ENCODE assay signal across 13 cellular contexts in the genomic region with DNA sequence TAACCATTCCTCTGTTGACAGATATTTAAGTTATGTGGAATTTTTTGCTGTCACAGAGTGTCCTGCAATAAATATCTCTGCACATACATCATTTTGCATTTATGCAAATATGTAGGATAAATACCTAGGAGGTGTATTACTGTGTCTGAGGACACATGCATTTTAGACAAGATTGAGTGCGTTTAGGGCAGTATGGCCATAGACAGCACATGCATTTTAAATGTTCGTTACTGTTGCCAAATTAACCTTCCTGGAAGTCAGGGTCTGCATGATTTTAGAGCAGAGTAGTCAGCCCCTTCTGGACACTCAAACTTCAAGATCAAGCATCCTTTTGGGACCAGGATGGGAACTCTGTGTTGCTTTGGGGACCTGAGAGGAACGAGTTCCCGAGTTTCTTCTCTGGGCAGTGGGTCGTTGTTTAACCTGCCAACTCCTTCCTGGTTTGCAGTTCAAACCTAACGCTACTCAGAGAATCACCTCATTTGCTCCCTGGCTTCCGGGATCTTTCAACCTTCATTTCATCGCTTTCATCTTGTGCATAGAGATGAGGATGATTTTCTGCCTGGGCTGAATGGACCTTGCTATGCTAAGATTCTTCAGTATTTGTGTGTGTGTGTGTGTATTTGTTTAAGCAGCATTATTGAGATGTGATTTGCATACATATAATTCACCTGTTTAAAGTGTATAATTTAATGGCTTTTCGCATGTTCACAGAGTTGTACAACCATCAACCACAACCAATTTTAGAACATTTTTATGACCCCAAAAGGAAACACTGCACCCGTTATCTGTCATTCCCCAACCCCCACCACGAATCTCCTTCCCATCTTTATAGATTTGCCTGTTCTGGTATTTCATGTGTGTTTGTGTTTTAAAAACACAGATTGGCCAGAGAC. TPM values are rescaled to one million over a fixed set of nuclear protein-coding genes. Genes with fewer than 3 reads are reported as not detected.
A peak's percentile ranks its signal among the peaks of the same experiment; 100 is the strongest.
DNase-seq lines count a peak whose midpoint lies in the region; ATAC-seq, FAIRE-seq and TF ChIP-seq lines count a peak whose summit lies in the region.
"Had no signal": no experiment of that assay in that cellular context is flagged by ENCODE, and none has a peak within 500 bp of the region (broad histone marks: within the 10 kb centered on the region; RNA-seq: fewer than 3 reads in every experiment).

No MANE protein-coding gene starts in this region.

- H3F3A ChIP-seq in SU-DHL-6 (ENCODE audit: insufficient read depth) = peaks cover 75% of the 10 kb centered on the region

- peaks cover 14 to 24% (median 18%) of the 10 kb centered on the region in 4 donors for H3K4me1 Mint-ChIP-seq in CD4-positive, alpha-beta memory T cell

- no peaks in the 10 kb centered on the region for H3K27me3 ChIP-seq in CD4-positive, alpha-beta memory T cell (ENCODE audit: insufficient read depth, low read length)
- no peaks in the 10 kb centered on the region for H3K27me3 ChIP-seq in SU-DHL-6 (ENCODE audit: low read length)

- H3K9ac ChIP-seq in SU-DHL-6 (ENCODE audit: low read length) (peak overlapping the region; percentile 67), kidney (ENCODE audit: low read length in 2 of 2) (no peak overlapping the region)

- no peak for ATAC-seq in left cardiac atrium

- TF ChIP-seq POLR2A in GM19099 (IDR thresholded peaks at IDR 0.05; ENCODE audit: extremely low read depth, insufficient read length, low read depth) = peak; percentile 40

- CTCF ChIA-PET in CD4-positive, alpha-beta memory T cell (lab: Charles Lee; ENCODE audit: partially characterized antibody) = interaction anchor here (1.2 to 1.7 kb wide), 5 partner anchors 10 to 127 kb away, joined by 3 to 9 read pairs (median 3); partner anchors contain the start of genes ADNP and BCAS4

- no peaks in the 10 kb centered on the region for H3K36me3 ChIP-seq in CD4-positive, alpha-beta memory T cell (ENCODE audit: insufficient read depth, low read length)
- H3K36me3 ChIP-seq in SU-DHL-6 (ENCODE audit: low read length) = peaks cover 6% of the 10 kb centered on the region; the same call in 1 of the 2 replicates
- H3K36me3 ChIP-seq in kidney (ENCODE audit: control insufficient read depth in 1 of 2, insufficient read depth in 2 of 2, low read length in 2 of 2) = no peaks in the 10 kb centered on the region

- no peaks in the 10 kb centered on the region for H3K36me3 Mint-ChIP-seq in CD4-positive, alpha-beta memory T cell

- peak overlapping the region in 7 of 8 donors; percentile 22 to 74 (median 59) for H3K4me3 Mint-ChIP-seq in CD4-positive, alpha-beta memory T cell

- peak overlapping the region; percentile 77 to 94 (median 90) for H3K27ac Mint-ChIP-seq in CD4-positive, alpha-beta memory T cell

- no peak for TF ChIP-seq CTCF in SU-DHL-6 (IDR thresholded peaks at IDR 0.05; ENCODE audit: insufficient read depth, low read length, poor library complexity, severe bottlenecking)
- TF ChIP-seq CTCF in kidney (IDR thresholded peaks at IDR 0.05; ENCODE audit: borderline replicate concordance, extremely low read depth, insufficient read depth) = no peak

- H4K20me1 ChIP-seq in SU-DHL-6 (ENCODE audit: low read depth, low read length) = no peaks in the 10 kb centered on the region

- no peaks in the 10 kb centered on the region for H3K27me3 Mint-ChIP-seq in CD4-positive, alpha-beta memory T cell

- no peaks in the 10 kb centered on the region for H3K9me3 ChIP-seq in CD4-positive, alpha-beta memory T cell (ENCODE audit: control insufficient read depth in 1 of 2, low read length in 2 of 2)
- no peaks in the 10 kb centered on the region for H3K9me3 ChIP-seq in SU-DHL-6 (ENCODE audit: insufficient read depth, low read length)
- no peaks in the 10 kb centered on the region for H3K9me3 ChIP-seq in kidney (ENCODE audit: control insufficient read depth in 1 of 2, low read length in 2 of 2)

- peak overlapping the region; percentile 45 for H3K27ac ChIP-seq in CD4-positive, alpha-beta memory T cell (ENCODE audit: low read depth, low read length)
- H3K27ac ChIP-seq in SU-DHL-6 (ENCODE audit: low read depth, low read length) = peak overlapping the region; percentile 99
- H3K27ac ChIP-seq in kidney (ENCODE audit: low read depth in 2 of 2, low read length in 2 of 2) = no peak overlapping the region

- H2AFZ ChIP-seq in SU-DHL-6 (ENCODE audit: low read depth, low read length, severe bottlenecking) = no peak overlapping the region

- H3K9me3 Mint-ChIP-seq in CD4-positive, alpha-beta memory T cell = no peaks in the 10 kb centered on the region

- POLR2A ChIA-PET in CD4-positive, alpha-beta memory T cell (lab: Charles Lee; ENCODE audit: partially characterized antibody) = interaction anchor here (1.0 to 1.8 kb wide), 3 partner anchors 10 to 153 kb away, joined by 3 to 6 read pairs (median 3); partner anchors contain the start of genes ADNP, BCAS4 and DPM1

- peak overlapping the region in 1 of 2 donors; percentile 22 for H3K4me3 ChIP-seq in CD4-positive, alpha-beta memory T cell (ENCODE audit: low read length in 2 of 2)
- H3K4me3 ChIP-seq in SU-DHL-6 (ENCODE audit: insufficient read depth, low read length, poor library complexity, severe bottlenecking) (peak overlapping the region; percentile 23), kidney (ENCODE audit: low read length in 2 of 2) (no peak overlapping the region)

- no peaks in the 10 kb centered on the region for H3K9me2 ChIP-seq in SU-DHL-6 (replicated peaks; ENCODE audit: insufficient read depth, low read length)

- H3K79me2 ChIP-seq in SU-DHL-6 (ENCODE audit: insufficient read depth, low read length) = peaks cover 79% of the 10 kb centered on the region

- peaks cover 16% of the 10 kb centered on the region for H3K4me1 ChIP-seq in CD4-positive, alpha-beta memory T cell (ENCODE audit: insufficient read depth, low read length)
- H3K4me1 ChIP-seq in kidney (ENCODE audit: control insufficient read depth in 1 of 2, insufficient read depth in 1 of 2, low read depth in 1 of 2, low read length in 2 of 2) = no peaks in the 10 kb centered on the region

- H3K4me2 ChIP-seq in SU-DHL-6 (ENCODE audit: low read depth, low read length, poor library complexity, severe bottlenecking) = peak overlapping the region; percentile 94

- peak; percentile 23 to 52 (median 37) for DNase-seq in CD4-positive, alpha-beta memory T cell
- DNase-seq in effector CD8-positive, alpha-beta T cell (lab: John Stamatoyannopoulos, UW) = peak; percentile 10
- no peak for DNase-seq in iPS-NIHi11 (ENCODE audit: low spot score)
- DNase-seq in left cardiac atrium = no peak
- no peak for DNase-seq in kidney
- no peak for DNase-seq in COLO668 (lab: John Stamatoyannopoulos, UW; ENCODE audit: unreplicated experiment)
- DNase-seq: Calu3, cerebellar nuclear complex, NCI-H2171 treated with DMSO at 0.1 percent for 48 hours, Right ventricle myocardium superior had no signal

- intact Hi-C loops in CD4-positive, alpha-beta memory T cell (cut with micrococcal nuclease) = loop anchor here (1.0 kb wide), 1 partner anchor 9 kb away; the partner anchor contains the start of gene BCAS4
- intact Hi-C loops in left cardiac atrium (cut with DNase I) (no loop called here), kidney (cut with DNase I) (no loop called here)

- FAIRE-seq in kidney (lab: Jason Lieb, UNC) = no peak
- FAIRE-seq: keratinocyte had no signal

RNA-seq across cellular contexts. Expression of gene BCAS4, which starts 9.8 kb away (rescaled TPM):
- total RNA-seq in CD4-positive, alpha-beta memory T cell = 10 to 100 TPM; 17.6 to 17.8 TPM
- 10 to 100 TPM; 10.8 to 14.6 TPM for polyA plus RNA-seq in CD4-positive, alpha-beta memory T cell
- total RNA-seq in left cardiac atrium = 1 to 10 TPM; 1.2 to 3.3 TPM
- total RNA-seq in kidney = 10.6 TPM
- polyA plus RNA-seq in kidney (ENCODE audit: insufficient read depth, low read depth, low replicate concordance) = 17.1 TPM

Comparison
In these comparisons a context has a peak if more than half of its experiments do, and no peak if none do; other contexts are left out.
1. DNase-seq: peak in CD4-positive, alpha-beta memory T cell (5 of 5) and effector CD8-positive, alpha-beta T cell (single experiment); none in iPS-NIHi11 (single experiment), left cardiac atrium (single experiment), kidney (single experiment) and COLO668 (single experiment).
2. H3K27ac ChIP-seq: peak in CD4-positive, alpha-beta memory T cell (single experiment) and SU-DHL-6 (single experiment); none in kidney (0 of 2).